In genomic region chr14:90514015-90514398, GRCh38 we compare ENCODE assay signal across 15 cellular contexts.
A peak's percentile ranks its signal among the peaks of the same experiment; 100 is the strongest.
DNase-seq lines count a peak whose midpoint lies in the region; ATAC-seq and TF ChIP-seq lines count a peak whose summit lies in the region.
"Had no signal": no experiment of that assay in that cellular context is flagged by ENCODE, and none has a peak within 500 bp of the region (broad histone marks: within the 10 kb centered on the region; RNA-seq: fewer than 3 reads in every experiment).

No MANE protein-coding gene starts in this region.

- TF ChIP-seq CTCF in brain (conservative IDR thresholded peaks at IDR 0.05), result no peak
- TF ChIP-seq CTCF in neural progenitor cell (IDR thresholded peaks at IDR 0.05), result no peak

- H3K79me2 ChIP-seq in neural progenitor cell (ENCODE audit: low read depth), result no peaks in the 10 kb centered on the region

- no peaks in the 10 kb centered on the region for H3K27me3 ChIP-seq in neural progenitor cell
- H3K27me3 ChIP-seq: BLaER1 treated with 17β-estradiol and CSF1 and Interleukin-3, amounts not matched to agents 10 nM and 100 nM had no signal

- H2AFZ ChIP-seq in neural progenitor cell (replicated peaks), result peak overlapping the region; percentile 2

- no peak overlapping the region for H3K4me3 ChIP-seq in neural progenitor cell
- H3K4me3 ChIP-seq: BLaER1 treated with 17β-estradiol and CSF1 and Interleukin-3, amounts not matched to agents 10 nM and 100 nM had no signal

- peaks cover 12% of the 10 kb centered on the region for H3F3A ChIP-seq in neural progenitor cell (ENCODE audit: low read depth)

- H3K9me3 ChIP-seq in neural progenitor cell (ENCODE audit: low read depth), result no peaks in the 10 kb centered on the region
- H3K9me3 ChIP-seq: BLaER1 treated with 17β-estradiol and CSF1 and Interleukin-3, amounts not matched to agents 10 nM and 100 nM had no signal

- peak; percentile 83 for DNase-seq in COR-L47 (lab: John Stamatoyannopoulos, UW)
- DNase-seq in NCI-H146 (lab: John Stamatoyannopoulos, UW), result peak; percentile 89
- no peak for DNase-seq in neural progenitor cell (ENCODE audit: low spot score)
- no peak for DNase-seq in amniotic stem cell (lab: John Stamatoyannopoulos, UW)
- DNase-seq in glomerular visceral epithelial cell (ENCODE audit: extremely low spot score), result no peak
- no peak for DNase-seq in OCI-M1 (lab: John Stamatoyannopoulos, UW)
- DNase-seq: activated CD4-positive, alpha-beta T cell treated with anti-CD3 and anti-CD28 coated beads for 48 hours; NK-92 treated with Interleukin-12 subunit alpha and Interleukin-12 subunit beta, amount 100 ng/mL, for 24 hours; T-cell had no signal

- H3K4me1 Mint-ChIP-seq in brain, result peaks cover 76% of the 10 kb centered on the region
- H3K4me1 Mint-ChIP-seq in neural progenitor cell, result peaks cover 51% of the 10 kb centered on the region

- H3K4me3 Mint-ChIP-seq in brain (no peak overlapping the region), neural progenitor cell (no peak overlapping the region)
- H3K4me3 Mint-ChIP-seq: central memory CD8-positive, alpha-beta T cell; nephron; T-cell had no signal

- H3K4me1 ChIP-seq in neural progenitor cell, result peaks cover 30% of the 10 kb centered on the region

- H3K27me3 Mint-ChIP-seq in brain (peaks cover 8% of the 10 kb centered on the region), neural progenitor cell (ENCODE audit: insufficient read depth, low read depth) (peaks cover 6% of the 10 kb centered on the region)

- no peak overlapping the region for H3K9ac ChIP-seq in neural progenitor cell

- H3K27ac Mint-ChIP-seq in brain (peak overlapping the region; percentile 63 to 97 (median 94)), neural progenitor cell (no peak overlapping the region)
- H3K27ac Mint-ChIP-seq: T-cell had no signal

- ATAC-seq in GM21529 (IDR thresholded peaks at IDR 0.05; ENCODE audit: unreplicated experiment), result no peak
- ATAC-seq: T-cell had no signal

- H3K36me3 ChIP-seq in neural progenitor cell, result no peaks in the 10 kb centered on the region
- H3K36me3 ChIP-seq: BLaER1 treated with 17β-estradiol and CSF1 and Interleukin-3, amounts not matched to agents 10 nM and 100 nM had no signal

- no peak overlapping the region for H3K27ac ChIP-seq in neural progenitor cell
- H3K27ac ChIP-seq: HL-60 had no signal

- no peaks in the 10 kb centered on the region for H4K20me1 ChIP-seq in neural progenitor cell (ENCODE audit: low read depth)
- H4K20me1 ChIP-seq: BLaER1 treated with 17β-estradiol and CSF1 and Interleukin-3, amounts not matched to agents 10 nM and 100 nM had no signal

- H3K9me3 Mint-ChIP-seq in brain (peaks cover 0 to 13% (median 3%) of the 10 kb centered on the region in 5 experiments), neural progenitor cell (peaks cover 2% of the 10 kb centered on the region)
- H3K9me3 Mint-ChIP-seq: central memory CD8-positive, alpha-beta T cell; nephron; T-cell had no signal

- H3K4me2 ChIP-seq in neural progenitor cell, result no peak overlapping the region

- no peaks in the 10 kb centered on the region for H3K36me3 Mint-ChIP-seq in brain
- no peaks in the 10 kb centered on the region for H3K36me3 Mint-ChIP-seq in neural progenitor cell
- H3K36me3 Mint-ChIP-seq: T-cell had no signal

Comparison
In these comparisons a context has a peak if more than half of its experiments do, and no peak if none do; other contexts are left out.
1. DNase-seq: peak in COR-L47 (single experiment) and NCI-H146 (single experiment); none in neural progenitor cell (single experiment), amniotic stem cell (single experiment), glomerular visceral epithelial cell (single experiment) and OCI-M1 (single experiment).